In the genomic region with DNA sequence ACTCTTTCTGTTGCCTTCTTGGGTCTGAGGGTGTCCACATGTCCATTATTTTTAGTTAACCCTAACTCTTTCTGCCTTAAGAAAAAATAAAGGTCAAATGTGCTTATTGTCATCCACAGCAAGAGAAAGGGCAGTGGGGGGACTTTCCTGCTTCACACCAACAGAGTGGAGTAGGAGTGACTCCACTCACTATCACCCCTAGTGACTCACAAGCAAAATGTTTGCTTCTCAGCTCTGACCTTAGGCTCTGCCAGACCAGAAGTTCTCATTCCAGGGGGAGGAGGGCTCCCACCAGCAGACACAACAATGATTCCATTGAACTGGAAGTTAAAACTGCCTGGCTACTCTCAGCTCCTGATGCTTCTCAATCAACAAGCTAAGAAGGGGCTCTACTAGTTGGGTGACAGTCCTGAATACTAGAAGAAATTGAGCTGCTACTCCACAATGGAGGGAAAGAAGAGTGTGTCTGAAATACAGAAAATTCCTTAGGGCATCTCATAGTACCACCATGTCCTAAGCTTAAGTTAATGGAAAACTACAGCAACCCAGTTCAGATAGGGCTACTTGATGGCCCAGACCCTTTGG, we compare ENCODE assay signal across 1 cellular context.
A peak's percentile ranks its signal among the peaks of the same experiment; 100 is the strongest.
TF ChIP-seq lines count a peak whose summit lies in the region.

No MANE protein-coding gene starts in this region.

TF ChIP-seq in HepG2, 621 proteins besides CTCF, POLR2A, EP300 and RAD21 (continued from another document and continues in another):
- TF ChIP-seq, protein P1, sequence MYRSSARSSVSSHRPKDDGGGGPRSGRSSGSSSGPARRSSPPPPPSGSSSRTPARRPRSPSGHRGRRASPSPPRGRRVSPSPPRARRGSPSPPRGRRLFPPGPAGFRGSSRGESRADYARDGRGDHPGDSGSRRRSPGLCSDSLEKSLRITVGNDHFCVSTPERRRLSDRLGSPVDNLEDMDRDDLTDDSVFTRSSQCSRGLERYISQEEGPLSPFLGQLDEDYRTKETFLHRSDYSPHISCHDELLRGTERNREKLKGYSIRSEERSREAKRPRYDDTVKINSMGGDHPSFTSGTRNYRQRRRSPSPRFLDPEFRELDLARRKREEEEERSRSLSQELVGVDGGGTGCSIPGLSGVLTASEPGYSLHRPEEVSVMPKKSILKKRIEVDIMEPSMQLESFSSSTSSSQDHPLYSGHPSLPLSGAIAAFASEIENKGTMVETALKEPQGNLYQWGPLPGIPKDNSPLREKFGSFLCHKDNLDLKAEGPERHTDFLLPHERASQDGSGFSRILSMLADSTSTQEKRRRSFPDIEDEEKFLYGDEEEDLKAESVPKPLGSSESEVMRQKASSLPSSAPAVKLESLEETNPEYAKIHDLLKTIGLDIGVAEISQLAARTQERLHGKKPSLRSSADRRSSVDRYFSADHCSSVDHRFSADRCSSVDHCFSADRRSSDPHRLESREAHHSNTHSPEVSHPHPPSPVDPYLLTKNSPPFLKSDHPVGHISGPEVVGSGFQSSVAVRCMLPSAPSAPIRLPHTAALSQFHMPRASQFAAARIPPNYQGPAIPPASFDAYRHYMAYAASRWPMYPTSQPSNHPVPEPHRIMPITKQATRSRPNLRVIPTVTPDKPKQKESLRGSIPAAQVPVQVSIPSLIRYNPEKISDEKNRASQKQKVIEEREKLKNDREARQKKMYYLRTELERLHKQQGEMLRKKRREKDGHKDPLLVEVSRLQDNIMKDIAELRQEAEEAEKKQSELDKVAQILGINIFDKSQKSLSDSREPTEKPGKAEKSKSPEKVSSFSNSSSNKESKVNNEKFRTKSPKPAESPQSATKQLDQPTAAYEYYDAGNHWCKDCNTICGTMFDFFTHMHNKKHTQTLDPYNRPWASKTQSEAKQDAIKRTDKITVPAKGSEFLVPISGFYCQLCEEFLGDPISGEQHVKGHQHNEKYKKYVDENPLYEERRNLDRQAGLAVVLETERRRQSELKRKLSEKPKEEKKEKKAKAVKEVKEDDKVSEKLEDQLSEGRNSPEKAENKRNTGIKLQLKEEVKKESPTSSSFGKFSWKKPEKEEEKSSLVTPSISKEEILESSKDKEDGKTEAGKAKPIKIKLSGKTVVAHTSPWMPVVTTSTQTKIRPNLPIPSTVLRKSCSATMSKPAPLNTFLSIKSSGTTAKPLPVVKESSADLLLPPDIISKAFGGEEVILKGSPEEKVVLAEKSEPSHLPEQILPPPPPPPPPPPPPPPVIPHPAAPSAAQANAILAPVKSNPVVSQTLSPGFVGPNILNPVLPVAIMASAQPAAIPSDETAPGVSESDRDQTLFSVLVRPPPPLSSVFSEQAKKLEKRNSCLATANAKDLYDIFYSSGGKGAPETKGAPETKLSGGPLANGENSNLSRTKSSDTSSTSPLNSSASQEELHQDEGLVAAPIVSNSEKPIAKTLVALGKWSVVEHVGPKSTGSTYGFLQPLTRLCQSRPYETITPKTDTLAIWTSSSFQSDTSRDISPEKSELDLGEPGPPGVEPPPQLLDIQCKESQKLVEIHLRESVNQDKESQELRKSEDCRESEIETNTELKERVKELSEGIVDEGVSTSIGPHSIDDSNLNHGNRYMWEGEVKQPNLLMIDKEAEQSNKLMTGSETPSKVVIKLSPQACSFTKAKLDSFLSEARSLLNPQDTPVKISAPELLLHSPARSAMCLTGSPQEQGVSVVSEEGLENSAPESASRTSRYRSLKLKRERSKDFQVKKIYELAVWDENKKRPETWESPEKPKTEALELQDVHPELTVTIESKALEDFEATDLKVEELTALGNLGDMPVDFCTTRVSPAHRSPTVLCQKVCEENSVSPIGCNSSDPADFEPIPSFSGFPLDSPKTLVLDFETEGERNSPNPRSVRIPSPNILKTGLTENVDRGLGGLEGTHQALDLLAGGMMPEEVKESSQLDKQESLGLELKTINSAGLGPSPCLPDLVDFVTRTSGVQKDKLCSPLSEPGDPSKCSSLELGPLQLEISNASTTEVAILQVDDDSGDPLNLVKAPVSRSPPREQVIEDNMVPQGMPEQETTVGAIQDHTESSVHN (CRISPR knock-in tag; IDR thresholded peaks at IDR 0.05), result no peak
- TF ChIP-seq ZNF703 (CRISPR knock-in tag; IDR thresholded peaks at IDR 0.05; ENCODE audit: borderline replicate concordance), result no peak
- TF ChIP-seq HNF4G (IDR thresholded peaks at IDR 0.05; ENCODE audit: borderline replicate concordance, low read depth, low read length), result peak; percentile 44; the same call in 1 of the 2 replicates
- no peak; the same call in 1 of the 2 replicates for TF ChIP-seq HNF4G (CRISPR knock-in tag; IDR thresholded peaks at IDR 0.05; ENCODE audit: borderline replicate concordance, low read depth)
- TF ChIP-seq, protein P2, sequence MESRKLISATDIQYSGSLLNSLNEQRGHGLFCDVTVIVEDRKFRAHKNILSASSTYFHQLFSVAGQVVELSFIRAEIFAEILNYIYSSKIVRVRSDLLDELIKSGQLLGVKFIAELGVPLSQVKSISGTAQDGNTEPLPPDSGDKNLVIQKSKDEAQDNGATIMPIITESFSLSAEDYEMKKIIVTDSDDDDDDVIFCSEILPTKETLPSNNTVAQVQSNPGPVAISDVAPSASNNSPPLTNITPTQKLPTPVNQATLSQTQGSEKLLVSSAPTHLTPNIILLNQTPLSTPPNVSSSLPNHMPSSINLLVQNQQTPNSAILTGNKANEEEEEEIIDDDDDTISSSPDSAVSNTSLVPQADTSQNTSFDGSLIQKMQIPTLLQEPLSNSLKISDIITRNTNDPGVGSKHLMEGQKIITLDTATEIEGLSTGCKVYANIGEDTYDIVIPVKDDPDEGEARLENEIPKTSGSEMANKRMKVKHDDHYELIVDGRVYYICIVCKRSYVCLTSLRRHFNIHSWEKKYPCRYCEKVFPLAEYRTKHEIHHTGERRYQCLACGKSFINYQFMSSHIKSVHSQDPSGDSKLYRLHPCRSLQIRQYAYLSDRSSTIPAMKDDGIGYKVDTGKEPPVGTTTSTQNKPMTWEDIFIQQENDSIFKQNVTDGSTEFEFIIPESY (CRISPR knock-in tag; IDR thresholded peaks at IDR 0.05), result peak; percentile 73
- no peak for TF ChIP-seq TAF1 (CRISPR knock-in tag; IDR thresholded peaks at IDR 0.05)
- TF ChIP-seq ZC3H13 (CRISPR knock-in tag; IDR thresholded peaks at IDR 0.05), result no peak
- TF ChIP-seq ZNF773 (CRISPR knock-in tag; IDR thresholded peaks at IDR 0.05; ENCODE audit: borderline replicate concordance), result no peak
- TF ChIP-seq CHD2 (IDR thresholded peaks at IDR 0.05; ENCODE audit: low read depth, low read length), result no peak
- peak; percentile 90 for TF ChIP-seq ZNF331 (CRISPR knock-in tag; IDR thresholded peaks at IDR 0.05)
- TF ChIP-seq PHF8 (CRISPR knock-in tag; IDR thresholded peaks at IDR 0.05), result no peak; the same call in 1 of the 2 replicates
- no peak for TF ChIP-seq ZNF34 (CRISPR knock-in tag; IDR thresholded peaks at IDR 0.05; ENCODE audit: borderline replicate concordance)
- TF ChIP-seq ZNF75D (CRISPR knock-in tag; IDR thresholded peaks at IDR 0.05; ENCODE audit: borderline replicate concordance), result no peak
- no peak for TF ChIP-seq SNRNP70 (IDR thresholded peaks at IDR 0.05; ENCODE audit: low read depth, low read length)
- no peak for TF ChIP-seq SOX6 (IDR thresholded peaks at IDR 0.05)
- peak; percentile 85 for TF ChIP-seq SOX6 (CRISPR knock-in tag; IDR thresholded peaks at IDR 0.05)
- no peak for TF ChIP-seq ZNF24 (IDR thresholded peaks at IDR 0.05)
- TF ChIP-seq HCFC1 (IDR thresholded peaks at IDR 0.05; ENCODE audit: low read depth, low read length), result no peak
- TF ChIP-seq, protein P3, sequence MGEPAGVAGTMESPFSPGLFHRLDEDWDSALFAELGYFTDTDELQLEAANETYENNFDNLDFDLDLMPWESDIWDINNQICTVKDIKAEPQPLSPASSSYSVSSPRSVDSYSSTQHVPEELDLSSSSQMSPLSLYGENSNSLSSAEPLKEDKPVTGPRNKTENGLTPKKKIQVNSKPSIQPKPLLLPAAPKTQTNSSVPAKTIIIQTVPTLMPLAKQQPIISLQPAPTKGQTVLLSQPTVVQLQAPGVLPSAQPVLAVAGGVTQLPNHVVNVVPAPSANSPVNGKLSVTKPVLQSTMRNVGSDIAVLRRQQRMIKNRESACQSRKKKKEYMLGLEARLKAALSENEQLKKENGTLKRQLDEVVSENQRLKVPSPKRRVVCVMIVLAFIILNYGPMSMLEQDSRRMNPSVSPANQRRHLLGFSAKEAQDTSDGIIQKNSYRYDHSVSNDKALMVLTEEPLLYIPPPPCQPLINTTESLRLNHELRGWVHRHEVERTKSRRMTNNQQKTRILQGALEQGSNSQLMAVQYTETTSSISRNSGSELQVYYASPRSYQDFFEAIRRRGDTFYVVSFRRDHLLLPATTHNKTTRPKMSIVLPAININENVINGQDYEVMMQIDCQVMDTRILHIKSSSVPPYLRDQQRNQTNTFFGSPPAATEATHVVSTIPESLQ (CRISPR knock-in tag; conservative IDR thresholded peaks at IDR 0.05), result no peak
- TF ChIP-seq ZSCAN29 (CRISPR knock-in tag; conservative IDR thresholded peaks at IDR 0.05), result no peak; the same call in 1 of the 2 replicates
- TF ChIP-seq ZNF766 (CRISPR knock-in tag; IDR thresholded peaks at IDR 0.05; ENCODE audit: borderline replicate concordance), result no peak
- TF ChIP-seq KDM3A (CRISPR knock-in tag; IDR thresholded peaks at IDR 0.05; ENCODE audit: low read depth), result no peak
- TF ChIP-seq ZNF430 (CRISPR knock-in tag; IDR thresholded peaks at IDR 0.05), result no peak
- no peak for TF ChIP-seq RFXANK (CRISPR knock-in tag; IDR thresholded peaks at IDR 0.05)
- peak; percentile 44; the same call in 1 of the 2 replicates for TF ChIP-seq TARDBP (CRISPR knock-in tag; IDR thresholded peaks at IDR 0.05)
- TF ChIP-seq ZNF776 (CRISPR knock-in tag; IDR thresholded peaks at IDR 0.05), result no peak
- TF ChIP-seq, protein P4, sequence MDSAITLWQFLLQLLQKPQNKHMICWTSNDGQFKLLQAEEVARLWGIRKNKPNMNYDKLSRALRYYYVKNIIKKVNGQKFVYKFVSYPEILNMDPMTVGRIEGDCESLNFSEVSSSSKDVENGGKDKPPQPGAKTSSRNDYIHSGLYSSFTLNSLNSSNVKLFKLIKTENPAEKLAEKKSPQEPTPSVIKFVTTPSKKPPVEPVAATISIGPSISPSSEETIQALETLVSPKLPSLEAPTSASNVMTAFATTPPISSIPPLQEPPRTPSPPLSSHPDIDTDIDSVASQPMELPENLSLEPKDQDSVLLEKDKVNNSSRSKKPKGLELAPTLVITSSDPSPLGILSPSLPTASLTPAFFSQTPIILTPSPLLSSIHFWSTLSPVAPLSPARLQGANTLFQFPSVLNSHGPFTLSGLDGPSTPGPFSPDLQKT (CRISPR knock-in tag; IDR thresholded peaks at IDR 0.05; ENCODE audit: borderline replicate concordance), result no peak
- TF ChIP-seq KLF6 (CRISPR knock-in tag; IDR thresholded peaks at IDR 0.05), result peak; percentile 61; the same call in 1 of the 2 replicates
- TF ChIP-seq FOXK1 (CRISPR knock-in tag; IDR thresholded peaks at IDR 0.05; ENCODE audit: borderline replicate concordance, low read depth), result peak; percentile 75; the same call in 1 of the 2 replicates
- TF ChIP-seq, protein P5, sequence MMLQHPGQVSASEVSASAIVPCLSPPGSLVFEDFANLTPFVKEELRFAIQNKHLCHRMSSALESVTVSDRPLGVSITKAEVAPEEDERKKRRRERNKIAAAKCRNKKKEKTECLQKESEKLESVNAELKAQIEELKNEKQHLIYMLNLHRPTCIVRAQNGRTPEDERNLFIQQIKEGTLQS (CRISPR knock-in tag; IDR thresholded peaks at IDR 0.05), result 0 out of 2 replicates have a peak, but pooled peaks have one; percentile 46
- TF ChIP-seq, protein P6, sequence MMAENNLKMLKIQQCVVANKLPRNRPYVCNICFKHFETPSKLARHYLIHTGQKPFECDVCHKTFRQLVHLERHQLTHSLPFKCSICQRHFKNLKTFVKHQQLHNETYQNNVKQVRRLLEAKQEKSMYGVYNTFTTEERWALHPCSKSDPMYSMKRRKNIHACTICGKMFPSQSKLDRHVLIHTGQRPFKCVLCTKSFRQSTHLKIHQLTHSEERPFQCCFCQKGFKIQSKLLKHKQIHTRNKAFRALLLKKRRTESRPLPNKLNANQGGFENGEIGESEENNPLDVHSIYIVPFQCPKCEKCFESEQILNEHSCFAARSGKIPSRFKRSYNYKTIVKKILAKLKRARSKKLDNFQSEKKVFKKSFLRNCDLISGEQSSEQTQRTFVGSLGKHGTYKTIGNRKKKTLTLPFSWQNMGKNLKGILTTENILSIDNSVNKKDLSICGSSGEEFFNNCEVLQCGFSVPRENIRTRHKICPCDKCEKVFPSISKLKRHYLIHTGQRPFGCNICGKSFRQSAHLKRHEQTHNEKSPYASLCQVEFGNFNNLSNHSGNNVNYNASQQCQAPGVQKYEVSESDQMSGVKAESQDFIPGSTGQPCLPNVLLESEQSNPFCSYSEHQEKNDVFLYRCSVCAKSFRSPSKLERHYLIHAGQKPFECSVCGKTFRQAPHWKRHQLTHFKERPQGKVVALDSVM (CRISPR knock-in tag; IDR thresholded peaks at IDR 0.05), result no peak
- TF ChIP-seq MIER3 (CRISPR knock-in tag; IDR thresholded peaks at IDR 0.05; ENCODE audit: borderline replicate concordance), result 0 out of 2 replicates have a peak, but pooled peaks have one; percentile 60
- peak; percentile 60 for TF ChIP-seq NCOA2 (CRISPR knock-in tag; IDR thresholded peaks at IDR 0.05)
- peak; percentile 27; the same call in 1 of the 2 replicates for TF ChIP-seq NCOR1 (IDR thresholded peaks at IDR 0.05; ENCODE audit: borderline replicate concordance, low read length)
- no peak for TF ChIP-seq U2AF2 (IDR thresholded peaks at IDR 0.05; ENCODE audit: low read depth, low read length)
- no peak for TF ChIP-seq ZNF382 (CRISPR knock-in tag; IDR thresholded peaks at IDR 0.05; ENCODE audit: borderline replicate concordance)
